19 cellular contexts compared by ENCODE assay signal in the genomic region with DNA sequence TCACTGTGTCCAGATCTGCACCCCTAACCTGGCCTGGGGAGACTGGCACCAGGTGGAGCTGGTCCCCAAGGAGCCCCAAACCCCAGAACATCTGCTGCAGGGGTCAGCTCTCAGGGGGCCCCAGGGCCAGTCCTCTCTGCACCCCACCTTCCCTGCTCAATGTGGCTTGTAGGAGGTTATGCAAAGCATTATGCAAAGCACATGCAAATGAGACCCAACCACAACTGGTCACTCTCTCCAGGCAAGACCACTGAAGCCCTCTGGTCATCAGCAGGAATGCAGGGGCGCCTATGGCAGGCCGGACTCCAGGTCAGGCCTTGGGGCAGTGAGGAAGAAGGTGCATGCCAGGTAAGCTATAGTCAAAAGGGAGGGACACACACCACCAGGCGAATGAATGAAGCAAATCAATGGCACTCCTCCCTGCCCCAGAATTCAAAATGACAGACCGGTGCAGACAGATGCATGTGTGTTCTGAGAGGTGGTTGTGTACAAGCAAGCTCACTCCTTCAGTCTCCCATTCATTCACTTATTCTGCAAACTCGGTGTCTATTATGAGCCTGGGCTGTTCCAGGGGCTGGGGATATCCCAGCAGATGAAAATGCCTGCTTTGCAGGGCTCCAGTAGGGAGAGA. TPM values are rescaled to one million over a fixed set of nuclear protein-coding genes. Genes with fewer than 3 reads are reported as not detected.
DNase-seq lines count a peak whose midpoint lies in the region; ATAC-seq, FAIRE-seq and TF ChIP-seq lines count a peak whose summit lies in the region.
"Had no signal": no experiment of that assay in that cellular context is flagged by ENCODE, and none has a peak within 500 bp of the region (broad histone marks: within the 10 kb centered on the region; RNA-seq: fewer than 3 reads in every experiment).

No MANE protein-coding gene starts in this region.

- H3K14ac ChIP-seq in neuronal stem cell (ENCODE audit: low read length): peak overlapping the region; percentile 71

- no TSS peak for BruUV-seq in GM12878 (replicated peaks; lab: Mats Ljungman, UMichigan)

- POLR2A ChIA-PET in GM12878 (lab: Charles Lee): no interaction called here

- H4K8ac ChIP-seq in neuronal stem cell (ENCODE audit: low read depth, low read length): no peak overlapping the region

- FAIRE-seq in GM12878 (lab: Jason Lieb, UNC): no peak
- FAIRE-seq: D721Med, GM18507 had no signal

- H2BK12ac ChIP-seq in neuronal stem cell (ENCODE audit: low read length): peak overlapping the region; percentile 88

- intact Hi-C loops in GM12878 (cut with micrococcal nuclease; ENCODE audit: unreplicated experiment): no loop called here

- H3K4me3 ChIP-seq in BLaER1 treated with 17β-estradiol and CSF1 and Interleukin-3, amounts not matched to agents 10 nM and 100 nM: no peak overlapping the region
- H3K4me3 ChIP-seq in KMS-11 (IDR thresholded peaks at IDR 0.05; ENCODE audit: insufficient read depth, low read depth, low read length) (no peak overlapping the region), GM12878 (no peak overlapping the region), neuronal stem cell (ENCODE audit: low read length in 2 of 2) (no peak overlapping the region)
- H3K4me3 ChIP-seq: SJSA1 had no signal

- CTCF ChIA-PET in GM12878 (lab: Yijun Ruan, JAX): interaction anchor here (1.0 to 2.1 kb wide), 3 partner anchors 9 to 77 kb away, joined by 3 to 9 read pairs (median 6); no protein-coding TSS in a partner anchor
- CTCF ChIA-PET in activated CD8-positive, alpha-beta memory T cell treated with anti-CD3 and anti-CD28 coated beads, Interleukin-2, amount 10 ng/mL, durations not matched to agents 7 days and 5 days (lab: Charles Lee): interaction anchor here (1.6 kb wide), 1 partner anchor 9 kb away, joined by 4 read pairs; no protein-coding TSS in a partner anchor

- peak overlapping the region; percentile 28 for H2BK120ac ChIP-seq in neuronal stem cell (ENCODE audit: low read depth, low read length)

- peak overlapping the region; percentile 13 to 77 (median 45); a peak in 15 of 22 replicates for H3K4me2 ChIP-seq in BLaER1 treated with 17β-estradiol and CSF1 and Interleukin-3, amounts not matched to agents 10 nM and 100 nM
- H3K4me2 ChIP-seq in KMS-11: peak overlapping the region; percentile 86
- no peak overlapping the region for H3K4me2 ChIP-seq in GM12878 (ENCODE audit: control insufficient read depth, insufficient read depth)
- no peak overlapping the region for H3K4me2 ChIP-seq in neuronal stem cell (ENCODE audit: insufficient read depth, low read length, poor library complexity, severe bottlenecking)

- H3K4me1 ChIP-seq in BLaER1 treated with 17β-estradiol and CSF1 and Interleukin-3, amounts not matched to agents 10 nM and 100 nM: peaks cover 34 to 63% (median 53%) of the 10 kb centered on the region in 10 experiments
- H3K4me1 ChIP-seq in KMS-11 (ENCODE audit: low read depth, poor library complexity, severe bottlenecking) (peaks cover 70% of the 10 kb centered on the region), GM12878 (ENCODE audit: control insufficient read depth, insufficient read depth, low read length) (peaks cover 37% of the 10 kb centered on the region), neuronal stem cell (ENCODE audit: control insufficient read depth in 2 of 2, insufficient read depth in 1 of 2, low read depth in 1 of 2, low read length in 2 of 2) (peaks cover 11 to 39% of the 10 kb centered on the region in 2 donors)
- H3K4me1 ChIP-seq: SJSA1 had no signal

- H3K27ac Mint-ChIP-seq in activated CD8-positive, alpha-beta memory T cell treated with anti-CD3 and anti-CD28 coated beads, Interleukin-2, amount 10 ng/mL, durations not matched to agents 7 days and 5 days: no peak overlapping the region
- H3K27ac Mint-ChIP-seq: CD8-positive, alpha-beta T cell had no signal

- DNase-seq in GM12878 (ENCODE audit: low read depth, low spot score) (no peak), neuronal stem cell (ENCODE audit: low spot score) (no peak), GM13976 (ENCODE audit: low spot score) (no peak)
- DNase-seq in activated CD8-positive, alpha-beta memory T cell treated with anti-CD3 and anti-CD28 coated beads, Interleukin-2, amount 10 ng/mL, durations not matched to agents 7 days and 5 days: no peak
- DNase-seq: CD8-positive, alpha-beta T cell; DMS79; H7; NCI-H187 treated with DMSO at 0.1 percent for 48 hours; NCI-H446; NCI-H748 treated with DMSO at 0.1 percent for 48 hours had no signal

- SMC1A ChIA-PET in GM12878 (lab: Charles Lee; ENCODE audit: uncharacterized antibody, unreplicated experiment): interaction anchor here (1.0 kb wide), 1 partner anchor 9 kb away, joined by 5 read pairs; no protein-coding TSS in a partner anchor

- peaks cover 7% of the 10 kb centered on the region for H3K4me1 Mint-ChIP-seq in activated CD8-positive, alpha-beta memory T cell treated with anti-CD3 and anti-CD28 coated beads, Interleukin-2, amount 10 ng/mL, durations not matched to agents 7 days and 5 days

- H3K79me1 ChIP-seq in neuronal stem cell (ENCODE audit: low read depth, low read length): no peaks in the 10 kb centered on the region

- peak overlapping the region; percentile 100 for H2AK5ac ChIP-seq in neuronal stem cell (ENCODE audit: low read depth, low read length)

- no peak for TF ChIP-seq EP300 in GM12878 (IDR thresholded peaks at IDR 0.05; ENCODE audit: borderline replicate concordance in 1 of 2, control insufficient read depth in 1 of 2, low read depth in 2 of 2, low read length in 2 of 2)

- no peak overlapping the region for H3K4me3 Mint-ChIP-seq in activated CD8-positive, alpha-beta memory T cell treated with anti-CD3 and anti-CD28 coated beads, Interleukin-2, amount 10 ng/mL, durations not matched to agents 7 days and 5 days
- H3K4me3 Mint-ChIP-seq: CD8-positive, alpha-beta T cell had no signal

- no peaks in the 10 kb centered on the region for H3K36me3 ChIP-seq in BLaER1 treated with 17β-estradiol and CSF1 and Interleukin-3, amounts not matched to agents 10 nM and 100 nM
- H3K36me3 ChIP-seq in KMS-11 (ENCODE audit: insufficient read depth) (no peaks in the 10 kb centered on the region), GM12878 (ENCODE audit: control insufficient read depth in 2 of 2, insufficient read depth in 2 of 2, low read length in 1 of 2) (no peaks in the 10 kb centered on the region), neuronal stem cell (replicated peaks in 1 of 2; ENCODE audit: control insufficient read depth in 2 of 2, insufficient read depth in 2 of 2, low read length in 2 of 2) (no peaks in the 10 kb centered on the region)
- H3K36me3 ChIP-seq: SJSA1 had no signal

- peak overlapping the region; percentile 67 for H3K4ac ChIP-seq in neuronal stem cell (ENCODE audit: low read length)

- H3K9ac ChIP-seq in BLaER1 treated with 17β-estradiol and CSF1 and Interleukin-3, amounts not matched to agents 10 nM and 100 nM: 0 out of 22 replicates have a peak overlapping the region, but pooled peaks of 1 of the 11 experiments have one; percentile 5
- H3K9ac ChIP-seq in KMS-11: no peak overlapping the region; the same call in 1 of the 2 replicates
- H3K9ac ChIP-seq in GM12878 (ENCODE audit: control insufficient read depth, insufficient read depth, low read length): no peak overlapping the region
- no peak overlapping the region for H3K9ac ChIP-seq in neuronal stem cell (ENCODE audit: low read depth, low read length, poor library complexity)

- H3K27me3 ChIP-seq in BLaER1 treated with 17β-estradiol and CSF1 and Interleukin-3, amounts not matched to agents 10 nM and 100 nM: no peaks in the 10 kb centered on the region
- H3K27me3 ChIP-seq in KMS-11 (ENCODE audit: insufficient read depth, low read depth) (no peaks in the 10 kb centered on the region), GM12878 (replicated peaks in 1 of 2; ENCODE audit: control insufficient read depth in 2 of 2, insufficient read depth in 2 of 2, low read length in 1 of 2) (no peaks in the 10 kb centered on the region; a peak in 2 of 4 replicates), neuronal stem cell (ENCODE audit: control insufficient read depth in 3 of 3, insufficient read depth in 3 of 3, low read depth in 1 of 3, low read length in 3 of 3) (no peaks in the 10 kb centered on the region)

- in situ Hi-C loops in GM12878 (cut with MboI): no loop called here
- in situ Hi-C loops in GM13976 (cut with MboI; ENCODE audit: low sequenced_read_pairs, unreplicated experiment): no loop called here

- H2BK5ac ChIP-seq in neuronal stem cell (ENCODE audit: low read length): peak overlapping the region; percentile 87

- no peak for TF ChIP-seq POLR2A in GM12878 (IDR thresholded peaks at IDR 0.05; ENCODE audit: low read depth, low read length)

- TF ChIP-seq CTCF in KMS-11 (conservative IDR thresholded peaks at IDR 0.05; ENCODE audit: low read depth, low read length) (no peak), GM12878 (IDR thresholded peaks at IDR 0.05 in 2 of 3, conservative IDR thresholded peaks at IDR 0.05 in 1 of 3; ENCODE audit: control insufficient read depth in 2 of 3, extremely low read depth in 1 of 3, insufficient read depth in 1 of 3, low read depth in 3 of 3, low read length in 3 of 3) (no peak), GM13976 (IDR thresholded peaks at IDR 0.05; ENCODE audit: borderline replicate concordance, control extremely low read depth, extremely low read depth, insufficient read depth, missing control alignments) (no peak)

- no peaks in the 10 kb centered on the region for H3K36me3 Mint-ChIP-seq in activated CD8-positive, alpha-beta memory T cell treated with anti-CD3 and anti-CD28 coated beads, Interleukin-2, amount 10 ng/mL, durations not matched to agents 7 days and 5 days
- H3K36me3 Mint-ChIP-seq: CD8-positive, alpha-beta T cell had no signal

- ATAC-seq in GM12878: no peak
- no peak for ATAC-seq in GM18517 (IDR thresholded peaks at IDR 0.05; ENCODE audit: unreplicated experiment)
- ATAC-seq in activated CD8-positive, alpha-beta memory T cell treated with anti-CD3 and anti-CD28 coated beads, Interleukin-2, amount 10 ng/mL, durations not matched to agents 7 days and 5 days: no peak
- ATAC-seq in GM21360 (IDR thresholded peaks at IDR 0.05; ENCODE audit: unreplicated experiment): no peak
- ATAC-seq: CD8-positive, alpha-beta T cell had no signal

- no peaks in the 10 kb centered on the region for H3K9me3 ChIP-seq in BLaER1 treated with 17β-estradiol and CSF1 and Interleukin-3, amounts not matched to agents 10 nM and 100 nM (replicated peaks in 1 of 11)
- H3K9me3 ChIP-seq in GM12878 (replicated peaks; ENCODE audit: control insufficient read depth, insufficient read depth, low read length) (peaks cover 4% of the 10 kb centered on the region; the same call in 1 of the 3 replicates), neuronal stem cell (replicated peaks in 1 of 2; ENCODE audit: control insufficient read depth in 2 of 2, insufficient read depth in 1 of 2, low read depth in 1 of 2, low read length in 2 of 2) (peaks cover 0 to 3% of the 10 kb centered on the region in 2 donors)
- H3K9me3 ChIP-seq: SJSA1 had no signal

- peak overlapping the region; percentile 44 for H3K18ac ChIP-seq in neuronal stem cell (ENCODE audit: low read length)

- RAD21 ChIA-PET in GM12878 (lab: Charles Lee; ENCODE audit: unreplicated experiment): interaction anchor here (1.2 kb wide), 1 partner anchor 9 kb away, joined by 3 read pairs; no protein-coding TSS in a partner anchor

- peak overlapping the region; percentile 93 for H2BK15ac ChIP-seq in neuronal stem cell (ENCODE audit: low read length)

- no peak for TF ChIP-seq RAD21 in GM12878 (IDR thresholded peaks at IDR 0.05; ENCODE audit: insufficient read depth, low read depth, low read length)

- H2AFZ ChIP-seq in KMS-11 (ENCODE audit: low read depth) (no peak overlapping the region), GM12878 (ENCODE audit: control insufficient read depth, low read depth, low read length) (no peak overlapping the region), neuronal stem cell (ENCODE audit: low read length) (peak overlapping the region; percentile 18)

- H4K20me1 ChIP-seq in BLaER1 treated with 17β-estradiol and CSF1 and Interleukin-3, amounts not matched to agents 10 nM and 100 nM: no peaks in the 10 kb centered on the region
- H4K20me1 ChIP-seq in KMS-11 (ENCODE audit: insufficient read depth) (no peaks in the 10 kb centered on the region), GM12878 (ENCODE audit: control insufficient read depth, insufficient read depth) (no peaks in the 10 kb centered on the region)

- no peaks in the 10 kb centered on the region for H3K27me3 Mint-ChIP-seq in activated CD8-positive, alpha-beta memory T cell treated with anti-CD3 and anti-CD28 coated beads, Interleukin-2, amount 10 ng/mL, durations not matched to agents 7 days and 5 days

- no peaks in the 10 kb centered on the region for H3K9me3 Mint-ChIP-seq in activated CD8-positive, alpha-beta memory T cell treated with anti-CD3 and anti-CD28 coated beads, Interleukin-2, amount 10 ng/mL, durations not matched to agents 7 days and 5 days (ENCODE audit: low read depth)
- H3K9me3 Mint-ChIP-seq: CD8-positive, alpha-beta T cell had no signal

- H3K23ac ChIP-seq in neuronal stem cell (ENCODE audit: low read depth, low read length, poor library complexity): peak overlapping the region; percentile 27

- H4K91ac ChIP-seq in neuronal stem cell (ENCODE audit: low read depth, low read length, poor library complexity): no peak overlapping the region

- WGBS in GM12878 (ENCODE audit: insufficient coverage, insufficient replicate concordance, low lambda C conversion rate, missing lambda C conversion rate): 32% methylated on average over 5 of the region's 5 CpGs
- no CpG with 5 or more reads among the region's 5 CpGs for WGBS in neuronal stem cell (ENCODE audit: extremely low coverage in 2 of 2, insufficient read length in 2 of 2, insufficient replicate concordance in 1 of 2), 2 donors

- H3K79me2 ChIP-seq in KMS-11 (ENCODE audit: insufficient read depth, low read depth) (no peaks in the 10 kb centered on the region), GM12878 (ENCODE audit: control insufficient read depth, insufficient read depth, low read length) (no peaks in the 10 kb centered on the region)

- H3K27ac ChIP-seq in BLaER1 treated with 17β-estradiol and CSF1 and Interleukin-3, amounts not matched to agents 10 nM and 100 nM: no peak overlapping the region
- peak overlapping the region; percentile 71; the same call in 1 of the 2 replicates for H3K27ac ChIP-seq in KMS-11
- no peak overlapping the region for H3K27ac ChIP-seq in GM12878 (ENCODE audit: control insufficient read depth, insufficient read depth)
- H3K27ac ChIP-seq in neuronal stem cell (replicated peaks; ENCODE audit: low read length): no peak overlapping the region
- H3K27ac ChIP-seq: RWPE1, SJSA1 had no signal

RNA-seq across cellular contexts. Expression of a gene that starts 48.0 kb away (rescaled TPM):
- total RNA-seq in GM12878 (2013; cell fraction: nucleolus; rRNA removed): not detected in 2 replicates
- total RNA-seq in GM12878 (2014; rRNA removed): not detected in 2 replicates
- total RNA-seq in GM12878 (2014; rRNA removed; fragmentation: Illumina TruSeq; extraction: Trizol): not detected in 2 replicates
- total RNA-seq in GM12878 (2021): not detected in 2 replicates
- polyA plus RNA-seq in GM12878 (2011; ENCODE audit: low read depth): not detected
- not detected in 2 replicates for polyA plus RNA-seq in GM12878 (2011; rRNA removed)
- not detected in 2 replicates for polyA plus RNA-seq in GM12878 (2011; cell fraction: cytosol; rRNA removed)
- polyA plus RNA-seq in GM12878 (2011; cell fraction: nucleus; rRNA removed): not detected in 2 replicates
- polyA plus RNA-seq in GM12878 (2012): not detected in 2 replicates
- not detected in 2 replicates for polyA plus RNA-seq in GM12878 (2014; fragmentation: Illumina TruSeq; extraction: Trizol)
- not detected for polyA plus RNA-seq in GM12878 (2014; fragmentation: Nextera tagmentation; extraction: Ambion mirVana)
- not detected in 2 replicates for polyA plus RNA-seq in GM12878 (2014; rRNA removed)
- not detected for polyA plus RNA-seq in GM12878 (2016; fragmentation: Nextera tagmentation; extraction: Ambion mirVana)
- not detected in 2 replicates for polyA minus RNA-seq in GM12878 (2011; rRNA and poly(A)+ RNA removed)
- not detected in 2 replicates for polyA minus RNA-seq in GM12878 (2011; cell fraction: cytosol; rRNA and poly(A)+ RNA removed)
- polyA minus RNA-seq in GM12878 (2011; cell fraction: nucleus; rRNA and poly(A)+ RNA removed): not detected in 2 replicates
- polyA plus RNA-seq in neuronal stem cell (2013, experiment 1 of 2): not detected
- polyA plus RNA-seq in neuronal stem cell (2013, experiment 2 of 2): not detected
- total RNA-seq in activated CD8-positive, alpha-beta memory T cell treated with anti-CD3 and anti-CD28 coated beads, Interleukin-2, amount 10 ng/mL, durations not matched to agents 7 days and 5 days: not detected
- total RNA-seq: CD8-positive, alpha-beta T cell; H7; LHCN-M2; SJSA1 had no signal

Comparison
In these comparisons a context has a peak if more than half of its experiments do, and no peak if none do; other contexts are left out.
1. H3K4me2 ChIP-seq: peak in BLaER1 treated with 17β-estradiol and CSF1 and Interleukin-3, amounts not matched to agents 10 nM and 100 nM (11 of 11) and KMS-11 (single experiment); none in GM12878 (single experiment) and neuronal stem cell (single experiment).